In the genomic region with DNA sequence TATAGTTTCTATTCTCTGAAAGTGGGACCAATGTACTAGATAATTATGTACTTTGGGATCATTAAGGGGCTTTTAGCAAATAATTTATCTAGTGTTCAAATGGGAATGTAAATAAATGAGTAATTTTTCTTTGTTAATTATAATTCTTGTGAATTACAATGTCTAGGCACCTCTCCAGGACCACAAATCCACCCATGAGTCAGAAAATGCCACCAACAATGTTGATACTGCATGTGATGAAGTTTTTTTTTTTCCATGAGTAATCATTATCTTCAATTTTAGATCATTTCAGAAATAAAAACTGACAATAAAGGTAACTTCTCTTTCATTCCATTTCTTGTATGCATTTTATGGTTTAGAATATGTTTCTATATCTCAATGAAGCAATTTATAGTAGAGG, we compare ENCODE assay signal across 16 cellular contexts.
"Had no signal": no experiment of that assay in that cellular context is flagged by ENCODE, and none has a peak within 500 bp of the region (broad histone marks: within the 10 kb centered on the region; RNA-seq: fewer than 3 reads in every experiment).

No MANE protein-coding gene starts in this region.

- FAIRE-seq: small intestine had no signal

- H3K36me3 Mint-ChIP-seq: stimulated activated effector memory CD8-positive, alpha-beta T cell treated with anti-CD3 and anti-CD28 coated beads, Interleukin-12 subunit alpha, Interleukin-12 subunit beta, amount 100 ng/mL, for 72 hours had no signal

- H3K9me3 Mint-ChIP-seq: activated CD4-positive, alpha-beta memory T cell treated with anti-CD3 and anti-CD28 coated beads, Interleukin-2, amount 10 ng/mL, durations not matched to agents 7 days and 5 days; stimulated activated effector memory CD8-positive, alpha-beta T cell treated with anti-CD3 and anti-CD28 coated beads, Interleukin-12 subunit alpha, Interleukin-12 subunit beta, amount 100 ng/mL, for 72 hours; T-helper 2 cell treated with Interferon-gamma antibody and Interleukin-4, amounts not matched to agents 5 μg/mL and 100 μg/mL, for 36 hours had no signal

- H3K27ac Mint-ChIP-seq: activated CD4-positive, alpha-beta memory T cell treated with anti-CD3 and anti-CD28 coated beads, Interleukin-2, amount 10 ng/mL, durations not matched to agents 7 days and 5 days; stimulated activated effector memory CD8-positive, alpha-beta T cell treated with anti-CD3 and anti-CD28 coated beads, Interleukin-12 subunit alpha, Interleukin-12 subunit beta, amount 100 ng/mL, for 72 hours; T-helper 2 cell treated with Interferon-gamma antibody and Interleukin-4, amounts not matched to agents 5 μg/mL and 100 μg/mL, for 36 hours had no signal

- ATAC-seq: lower lobe of right lung; right cardiac atrium; stimulated activated effector memory CD8-positive, alpha-beta T cell treated with anti-CD3 and anti-CD28 coated beads, Interleukin-12 subunit alpha, Interleukin-12 subunit beta, amount 100 ng/mL, for 72 hours had no signal

- H3K4me1 ChIP-seq: ascending aorta, lower lobe of right lung, parathyroid adenoma, tibial nerve, vagina had no signal

- H3K4me3 Mint-ChIP-seq: activated CD4-positive, alpha-beta memory T cell treated with anti-CD3 and anti-CD28 coated beads, Interleukin-2, amount 10 ng/mL, durations not matched to agents 7 days and 5 days; stimulated activated effector memory CD8-positive, alpha-beta T cell treated with anti-CD3 and anti-CD28 coated beads, Interleukin-12 subunit alpha, Interleukin-12 subunit beta, amount 100 ng/mL, for 72 hours; T-helper 2 cell treated with Interferon-gamma antibody and Interleukin-4, amounts not matched to agents 5 μg/mL and 100 μg/mL, for 36 hours had no signal

- H3K4me1 Mint-ChIP-seq: activated CD4-positive, alpha-beta memory T cell treated with anti-CD3 and anti-CD28 coated beads, Interleukin-2, amount 10 ng/mL, durations not matched to agents 7 days and 5 days; stimulated activated effector memory CD8-positive, alpha-beta T cell treated with anti-CD3 and anti-CD28 coated beads, Interleukin-12 subunit alpha, Interleukin-12 subunit beta, amount 100 ng/mL, for 72 hours had no signal

- DNase-seq: activated CD4-positive, alpha-beta memory T cell treated with anti-CD3 and anti-CD28 coated beads, Interleukin-2, amount 10 ng/mL, durations not matched to agents 7 days and 5 days; activated CD4-positive, alpha-beta T cell treated with anti-CD3 and anti-CD28 coated beads for 1 hour; central memory CD4-positive, alpha-beta T cell; cortex of kidney; effector memory CD4-positive, alpha-beta T cell; hypothalamus; lower lobe of right lung; midbrain; right cardiac atrium; small intestine had no signal

- H3K9me3 ChIP-seq: ascending aorta, lower lobe of right lung, tibial nerve, vagina had no signal

- H3K9ac ChIP-seq: parathyroid adenoma had no signal

- H3K4me3 ChIP-seq: ascending aorta, lower lobe of right lung, tibial nerve, vagina had no signal

- H3K36me3 ChIP-seq: ascending aorta, lower lobe of right lung, tibial nerve, vagina had no signal

- H3K27ac ChIP-seq: ascending aorta, lower lobe of right lung, parathyroid adenoma, tibial nerve, vagina had no signal

- H3K27me3 ChIP-seq: ascending aorta, tibial nerve, vagina had no signal
